Comparison of ENCODE assay signal across 23 cellular contexts in genomic region chr11:18132341-18132740, GRCh38. TPM values are rescaled to one million over a fixed set of nuclear protein-coding genes. Genes with fewer than 3 reads are reported as not detected.
DNase-seq lines count a peak whose midpoint lies in the region; FAIRE-seq and TF ChIP-seq lines count a peak whose summit lies in the region.
"Had no signal": no experiment of that assay in that cellular context is flagged by ENCODE, and none has a peak within 500 bp of the region (broad histone marks: within the 10 kb centered on the region; RNA-seq: fewer than 3 reads in every experiment).

MRGPRX3 (plus strand) TSS chr11:18132571; CDS start chr11:18137203, 4,632 bp downstream.

- H3K36me3 ChIP-seq in astrocyte (ENCODE audit: insufficient read depth, low read length) (no peaks in the 10 kb centered on the region), neural progenitor cell (no peaks in the 10 kb centered on the region), SK-N-SH (replicated peaks in 1 of 2; ENCODE audit: control insufficient read depth in 1 of 2, insufficient read depth in 2 of 2, low read length in 1 of 2) (no peaks in the 10 kb centered on the region)

- POLR2A ChIA-PET in SK-N-SH (lab: Yijun Ruan, JAX), result no interaction called here

- H2AFZ ChIP-seq in astrocyte (ENCODE audit: low read depth, low read length), result no peak within 1 kb of the TSS
- H2AFZ ChIP-seq in neural progenitor cell (replicated peaks), result peak within 1 kb of the TSS; percentile 20
- no peak within 1 kb of the TSS for H2AFZ ChIP-seq in SK-N-SH (ENCODE audit: low read depth)
- H2AFZ ChIP-seq: GM23248, PC-9 had no signal

- no peaks in the 10 kb centered on the region for H3K27me3 ChIP-seq in astrocyte (ENCODE audit: insufficient read depth, low read length)
- H3K27me3 ChIP-seq in neural progenitor cell, result no peaks in the 10 kb centered on the region
- peaks cover 5% of the 10 kb centered on the region; the same call in 1 of the 2 replicates for H3K27me3 ChIP-seq in SK-N-SH (ENCODE audit: insufficient read depth)

- no peaks in the 10 kb centered on the region for H3K9me3 ChIP-seq in astrocyte (ENCODE audit: insufficient read depth, low read depth, low read length)
- H3K9me3 ChIP-seq in neural progenitor cell (ENCODE audit: low read depth), result no peaks in the 10 kb centered on the region
- H3K9me3 ChIP-seq in SK-N-SH, result no peaks in the 10 kb centered on the region

- H3K4me3 ChIP-seq in astrocyte (ENCODE audit: insufficient read depth, low read depth, low read length) (no peak within 1 kb of the TSS), neural progenitor cell (no peak within 1 kb of the TSS), SK-N-SH (ENCODE audit: low read depth in 2 of 2, low read length in 1 of 2) (no peak within 1 kb of the TSS)
- H3K4me3 ChIP-seq: GM12878, GM23248, PC-9 had no signal

- H3K27ac ChIP-seq in astrocyte (ENCODE audit: low read depth, low read length) (no peak within 1 kb of the TSS), epithelial cell of prostate (peak within 1 kb of the TSS; percentile 31), neural progenitor cell (no peak within 1 kb of the TSS), SK-N-SH (ENCODE audit: low read depth in 2 of 2, low read length in 1 of 2) (no peak within 1 kb of the TSS), caudate nucleus (ENCODE audit: low read depth, low read length) (no peak within 1 kb of the TSS)
- H3K27ac ChIP-seq: GM23248, PC-9 had no signal

- no peak for TF ChIP-seq CTCF in HFFc6 (IDR thresholded peaks at IDR 0.05)
- no peak for TF ChIP-seq CTCF in astrocyte (IDR thresholded peaks at IDR 0.05; ENCODE audit: insufficient read depth, low read depth, low read length)
- no peak for TF ChIP-seq CTCF in neural progenitor cell (IDR thresholded peaks at IDR 0.05)
- TF ChIP-seq CTCF in SK-N-SH (IDR thresholded peaks at IDR 0.05), result no peak

- TF ChIP-seq EP300 in SK-N-SH (IDR thresholded peaks at IDR 0.05; ENCODE audit: borderline replicate concordance in 1 of 2, low read depth in 1 of 2, low read length in 1 of 2), result no peak

- no peak for TF ChIP-seq RAD21 in SK-N-SH (IDR thresholded peaks at IDR 0.05; ENCODE audit: low read length)

- 7% methylated on average over 3 of the region's 3 CpGs for WGBS in SK-N-SH (ENCODE audit: low lambda C conversion rate)

- H3K9me3 Mint-ChIP-seq in HFFc6 (no peaks in the 10 kb centered on the region), astrocyte (ENCODE audit: unreplicated experiment) (peaks cover 4% of the 10 kb centered on the region), neural progenitor cell (peaks cover 3% of the 10 kb centered on the region)

- FAIRE-seq in astrocyte (lab: Jason Lieb, UNC), result no peak
- FAIRE-seq: GM12878 had no signal

- no peaks in the 10 kb centered on the region for H3K79me2 ChIP-seq in astrocyte (ENCODE audit: insufficient read depth, low read length)
- no peaks in the 10 kb centered on the region for H3K79me2 ChIP-seq in neural progenitor cell (ENCODE audit: low read depth)
- H3K79me2 ChIP-seq in SK-N-SH (ENCODE audit: insufficient read depth), result no peaks in the 10 kb centered on the region

- H3K36me3 Mint-ChIP-seq in HFFc6 (ENCODE audit: low read depth) (no peaks in the 10 kb centered on the region), astrocyte (ENCODE audit: low read depth, unreplicated experiment) (no peaks in the 10 kb centered on the region), neural progenitor cell (no peaks in the 10 kb centered on the region)
- H3K36me3 Mint-ChIP-seq: CD4-positive, CD25-positive, alpha-beta regulatory T cell had no signal

- H3K4me2 ChIP-seq in astrocyte (ENCODE audit: low read length) (no peak within 1 kb of the TSS), neural progenitor cell (no peak within 1 kb of the TSS), SK-N-SH (no peak within 1 kb of the TSS)
- H3K4me2 ChIP-seq: PC-9 had no signal

- CTCF ChIA-PET in SK-N-SH (lab: Yijun Ruan, JAX), result no interaction called here

- peaks cover 23% of the 10 kb centered on the region; the same call in 1 of the 2 replicates for H3K27me3 Mint-ChIP-seq in HFFc6 (ENCODE audit: insufficient read depth)
- H3K27me3 Mint-ChIP-seq in astrocyte (ENCODE audit: low read depth, unreplicated experiment), result peaks cover 26% of the 10 kb centered on the region
- H3K27me3 Mint-ChIP-seq in neural progenitor cell (ENCODE audit: insufficient read depth, low read depth), result peaks cover 15% of the 10 kb centered on the region

- no peak within 1 kb of the TSS for H3K27ac Mint-ChIP-seq in HFFc6
- no peak within 1 kb of the TSS for H3K27ac Mint-ChIP-seq in astrocyte (ENCODE audit: unreplicated experiment)
- no peak within 1 kb of the TSS for H3K27ac Mint-ChIP-seq in neural progenitor cell
- H3K27ac Mint-ChIP-seq: CD4-positive, CD25-positive, alpha-beta regulatory T cell had no signal

- H3K4me1 Mint-ChIP-seq in HFFc6 (ENCODE audit: low read depth) (no peaks in the 10 kb centered on the region), astrocyte (ENCODE audit: low read depth, unreplicated experiment) (no peaks in the 10 kb centered on the region), neural progenitor cell (no peaks in the 10 kb centered on the region)
- H3K4me1 Mint-ChIP-seq: CD4-positive, CD25-positive, alpha-beta regulatory T cell had no signal

- H3F3A ChIP-seq in neural progenitor cell (ENCODE audit: low read depth), result no peaks in the 10 kb centered on the region
- H3F3A ChIP-seq in SK-N-SH (replicated peaks; ENCODE audit: insufficient read depth), result no peaks in the 10 kb centered on the region

- H4K20me1 ChIP-seq in astrocyte (ENCODE audit: insufficient read depth, low read length), result no peaks in the 10 kb centered on the region
- no peaks in the 10 kb centered on the region for H4K20me1 ChIP-seq in neural progenitor cell (ENCODE audit: low read depth)
- no peaks in the 10 kb centered on the region for H4K20me1 ChIP-seq in SK-N-SH (ENCODE audit: insufficient read depth)

- no peak within 1 kb of the TSS for H3K9ac ChIP-seq in astrocyte (ENCODE audit: low read length)
- no peak within 1 kb of the TSS for H3K9ac ChIP-seq in neural progenitor cell
- no peak within 1 kb of the TSS for H3K9ac ChIP-seq in SK-N-SH
- H3K9ac ChIP-seq: GM23248 had no signal

- H3K4me1 ChIP-seq in astrocyte (ENCODE audit: insufficient read depth, low read length) (no peaks in the 10 kb centered on the region), neural progenitor cell (no peaks in the 10 kb centered on the region), SK-N-SH (ENCODE audit: control insufficient read depth in 1 of 2, insufficient read depth in 2 of 2, low read depth in 1 of 2, low read length in 1 of 2) (no peaks in the 10 kb centered on the region)

- H3K4me3 Mint-ChIP-seq in HFFc6 (no peak within 1 kb of the TSS), astrocyte (ENCODE audit: unreplicated experiment) (peak within 1 kb of the TSS; percentile 47), neural progenitor cell (no peak within 1 kb of the TSS)
- H3K4me3 Mint-ChIP-seq: CD4-positive, CD25-positive, alpha-beta regulatory T cell had no signal

- DNase-seq in HFFc6 (peak; percentile 6), astrocyte (ENCODE audit: low read depth) (no peak), epithelial cell of prostate (ENCODE audit: low read depth, low spot score) (peak; percentile 18), neural progenitor cell (ENCODE audit: low spot score) (no peak), SK-N-SH (no peak), caudate nucleus (lab: John Stamatoyannopoulos, UW) (no peak)
- DNase-seq in stimulated activated CD4-positive, alpha-beta T cell treated with anti-CD3 and anti-CD28 coated beads, Interleukin-12 subunit alpha, Interleukin-12 subunit beta, amount 100 ng/mL, for 4 hours, result no peak
- DNase-seq: CD4-positive, CD25-positive, alpha-beta regulatory T cell; GM23248; MM.1S; NCI-H1048; NCI-H1417 treated with DMSO at 0.1 percent for 48 hours; NCI-H187 treated with DMSO at 0.1 percent for 48 hours; NCI-H2107; NCI-H2227 treated with DMSO at 0.1 percent for 48 hours; NCI-H510A treated with DMSO at 0.1 percent for 48 hours; NCI-H748 treated with DMSO at 0.1 percent for 48 hours; PC-9; RPMI8226; SHP77 treated with DMSO at 0.1 percent for 48 hours had no signal

- no peaks in the 10 kb centered on the region for H3K9me2 ChIP-seq in SK-N-SH

TF ChIP-seq in SK-N-SH, 30 proteins besides CTCF, POLR2A, EP300 and RAD21:
- TF ChIP-seq GABPA (IDR thresholded peaks at IDR 0.05; ENCODE audit: low read depth), result no peak
- no peak for TF ChIP-seq CHD2 (IDR thresholded peaks at IDR 0.05; ENCODE audit: low read length, partially characterized antibody)
- TF ChIP-seq IRF3 (IDR thresholded peaks at IDR 0.05; ENCODE audit: low read depth, low read length), result no peak
- TF ChIP-seq SIN3A (IDR thresholded peaks at IDR 0.05; ENCODE audit: borderline replicate concordance, low read depth, low read length), result no peak
- TF ChIP-seq EZH2phosphoT487 (IDR thresholded peaks at IDR 0.05; ENCODE audit: borderline replicate concordance, low read depth), result no peak
- no peak for TF ChIP-seq USF1 (IDR thresholded peaks at IDR 0.05; ENCODE audit: borderline replicate concordance, low read depth)

RNA-seq across cellular contexts. Expression of gene MRGPRX3, which starts in this region (rescaled TPM):
- total RNA-seq in HFFc6 (2021; fragmentation: NEBNext Ultra II Directional; extraction: Animal tissue kit (Norgen Biotek cat#: 25700)), result not detected
- total RNA-seq in astrocyte (not detected in 2 replicates), neural progenitor cell (ENCODE audit: low replicate concordance) (not detected in 2 replicates)
- not detected in 2 replicates for polyA plus RNA-seq in SK-N-SH (2012; rRNA removed)
- polyA plus RNA-seq in SK-N-SH (2012; cell fraction: cytosol; rRNA removed), result 0.05 TPM in 1 of 2 replicates, not detected in the other
- polyA plus RNA-seq in SK-N-SH (2012; cell fraction: nucleus; rRNA removed), result not detected in 2 replicates
- total RNA-seq: CD4-positive, CD25-positive, alpha-beta regulatory T cell; GM12878; GM23248; LHCN-M2; PC-9 had no signal
- polyA plus RNA-seq: BJ; CD4-positive, CD25-positive, alpha-beta regulatory T cell; GM12878; GM23248 had no signal

Comparison
In these comparisons a context has a peak if more than half of its experiments do, and no peak if none do; other contexts are left out.
1. Peak in DNase-seq in HFFc6; RNA of the gene not detected or under 1 TPM.